8 cellular contexts compared by ENCODE assay signal in genomic region chr11:2819316-2819715, GRCh38.
"Had no signal": no experiment of that assay in that cellular context is flagged by ENCODE, and none has a peak within 500 bp of the region (broad histone marks: within the 10 kb centered on the region; RNA-seq: fewer than 3 reads in every experiment).

No MANE protein-coding gene starts in this region.

- H3K27ac Mint-ChIP-seq: GM23338, HFFc6 had no signal

- H3K27me3 Mint-ChIP-seq: IgD-negative memory B cell had no signal

- H3K4me2 ChIP-seq: GM23338 had no signal

- H3K4me3 Mint-ChIP-seq: GM23338, HFFc6 had no signal

- H3K36me3 ChIP-seq: HAP-1 had no signal

- H3K4me3 ChIP-seq: GM23338, HAP-1 had no signal

- ATAC-seq: GM23338, HCT116, HepG2 had no signal

- DNase-seq: H7, HFFc6 had no signal

- H3K4me1 ChIP-seq: HAP-1 had no signal

- H2AFZ ChIP-seq: GM23338 had no signal

- FAIRE-seq: HepG2 had no signal

- H3K27ac ChIP-seq: HL-60 had no signal
